In the genomic region with DNA sequence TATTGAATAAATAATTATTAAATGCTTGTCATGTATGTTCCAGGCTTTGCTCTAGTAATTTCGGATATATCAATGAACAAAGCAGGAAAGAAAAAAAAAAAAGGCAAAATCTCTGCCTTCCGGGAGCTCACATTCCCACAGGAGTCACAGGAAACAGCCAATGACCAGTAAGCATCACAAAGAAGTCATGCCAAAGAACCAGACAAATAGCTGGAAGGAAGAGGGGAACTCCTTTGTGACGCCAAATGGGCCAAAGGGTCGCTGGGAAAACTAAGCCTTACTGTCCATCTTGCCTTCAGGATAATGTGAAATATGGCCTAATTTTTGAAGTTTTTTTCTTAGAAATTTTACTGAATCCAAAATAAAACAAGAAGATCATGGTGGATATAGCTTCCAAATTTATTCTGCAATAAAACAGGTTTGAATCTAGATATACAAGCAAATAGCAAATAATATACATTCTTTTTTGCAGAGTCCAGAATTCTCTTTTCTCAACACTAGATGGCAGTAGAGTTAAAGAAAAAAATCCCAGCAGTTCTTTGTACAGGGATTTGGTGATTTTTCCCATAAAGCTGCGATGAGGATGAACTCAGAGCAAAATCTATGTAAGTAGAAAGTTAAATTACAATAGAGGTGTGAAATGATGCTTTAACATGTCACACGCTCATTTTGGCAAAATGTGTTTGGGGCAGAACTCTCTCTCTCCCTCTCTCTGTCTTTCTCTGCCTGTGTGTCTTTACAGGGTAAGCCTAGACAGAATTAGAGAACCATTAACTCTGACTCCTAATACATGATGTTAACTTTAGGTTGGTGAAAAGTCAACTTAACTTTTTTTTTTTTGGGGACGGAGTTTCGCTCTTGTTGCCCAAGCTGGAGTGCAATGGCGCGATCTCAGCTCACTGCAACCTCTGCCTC, we compare ENCODE assay signal across 8 cellular contexts.
A peak's percentile ranks its signal among the peaks of the same experiment; 100 is the strongest.
DNase-seq lines count a peak whose midpoint lies in the region; ATAC-seq and TF ChIP-seq lines count a peak whose summit lies in the region.

No MANE protein-coding gene starts in this region.

- no peaks in the 10 kb centered on the region for H3K9me3 ChIP-seq in lung (ENCODE audit: control insufficient read depth in 2 of 2, insufficient read depth in 1 of 2, low read length in 1 of 2)

- 60 to 62% methylated on average over 10 of the region's 10 CpGs for WGBS in lung, 2 donors

- peaks cover 0 to 2% of the 10 kb centered on the region in 2 donors for H3K4me1 ChIP-seq in lung (ENCODE audit: control insufficient read depth in 2 of 2, insufficient read depth in 2 of 2, low read length in 2 of 2)

- ATAC-seq in lung (ENCODE audit: insufficient read depth, low FRiP score) = no peak
- ATAC-seq in GM19324 (IDR thresholded peaks at IDR 0.05; ENCODE audit: low FRiP score, unreplicated experiment) = no peak

- H3K4me3 ChIP-seq in cardiac fibroblast (replicated peaks in 1 of 2; ENCODE audit: low read depth in 2 of 2, low read length in 2 of 2) (no peak overlapping the region), lung (no peak overlapping the region)

- no peaks in the 10 kb centered on the region for H3K27me3 ChIP-seq in lung (ENCODE audit: control insufficient read depth, insufficient read depth)

- TF ChIP-seq CTCF in cardiac fibroblast (IDR thresholded peaks at IDR 0.05; ENCODE audit: low read depth, low read length) = peak; percentile 56
- peak; percentile 15 for TF ChIP-seq CTCF in lung (IDR thresholded peaks at IDR 0.05; ENCODE audit: control extremely low read depth, extremely low read depth)

- H3K36me3 ChIP-seq in lung (ENCODE audit: control insufficient read depth in 2 of 2, insufficient read depth in 2 of 2, low read length in 2 of 2) = no peaks in the 10 kb centered on the region

- peak; percentile 25 for DNase-seq in NCI-H2227 (lab: John Stamatoyannopoulos, UW; ENCODE audit: unreplicated experiment)
- DNase-seq in NCI-H2227 treated with DMSO at 0.1 percent for 48 hours (lab: John Stamatoyannopoulos, UW) = no peak
- DNase-seq in NCI-H1092 (lab: John Stamatoyannopoulos, UW) = peak; percentile 4
- DNase-seq in cardiac fibroblast (ENCODE audit: low read depth in 2 of 2) = peak; percentile 67 to 69
- no peak for DNase-seq in lung (ENCODE audit: low spot score)
- DNase-seq in activated T-cell treated with anti-CD3 and anti-CD28 coated beads, Interleukin-2, amount 50 U/mL, for 1 hour = no peak
- DNase-seq in NCI-H226 = no peak

- H3K27ac ChIP-seq in lung (ENCODE audit: low read depth in 1 of 2, low read length in 1 of 2) = no peak overlapping the region

Comparison
In these comparisons a context has a peak if more than half of its experiments do, and no peak if none do; other contexts are left out.
1. DNase-seq: peak in NCI-H2227 (single experiment), NCI-H1092 (single experiment) and cardiac fibroblast (2 of 2); none in NCI-H2227 treated with DMSO at 0.1 percent for 48 hours (single experiment), lung (single experiment), activated T-cell treated with anti-CD3 and anti-CD28 coated beads, Interleukin-2, amount 50 U/mL, for 1 hour (single experiment) and NCI-H226 (single experiment).